ENCODE assay signal across 8 cellular contexts in the genomic region with DNA sequence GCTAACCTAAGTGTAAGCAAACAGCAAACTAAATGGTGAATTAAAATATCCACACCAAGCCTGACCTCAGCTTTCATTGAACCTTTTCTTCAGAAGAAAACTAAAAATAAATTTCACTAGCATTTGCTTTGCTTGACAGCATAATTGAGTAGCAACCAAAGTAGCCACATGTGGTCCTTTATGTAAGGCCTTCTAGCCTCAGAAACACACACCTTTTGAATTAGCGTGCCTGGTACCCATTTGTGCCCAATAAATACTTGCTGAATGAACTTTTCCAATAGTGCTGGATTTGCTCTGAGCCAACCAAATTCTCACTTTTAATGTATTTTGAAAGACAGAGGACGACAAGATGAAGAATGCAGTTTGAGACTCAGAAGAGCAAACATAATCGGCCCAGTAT. TPM values are rescaled to one million over a fixed set of nuclear protein-coding genes. Genes with fewer than 3 reads are reported as not detected.
DNase-seq lines count a peak whose midpoint lies in the region; ATAC-seq and TF ChIP-seq lines count a peak whose summit lies in the region.

No MANE protein-coding gene starts in this region.

- H3K4me3 ChIP-seq in A673 (ENCODE audit: low read depth, low read length, poor library complexity, severe bottlenecking) (peak overlapping the region; percentile 92), right lobe of liver (peak overlapping the region in 2 of 3 donors; percentile 77 to 86), uterus (peak overlapping the region; percentile 92 to 96)

- CTCF ChIA-PET in A673 (lab: Charles Lee): no interaction called here

- peaks cover 27% of the 10 kb centered on the region for H3K4me1 ChIP-seq in A673 (ENCODE audit: insufficient read depth, low read length, poor library complexity, severe bottlenecking)
- H3K4me1 ChIP-seq in right lobe of liver: peaks cover 0 to 26% (median 7%) of the 10 kb centered on the region in 4 donors
- H3K4me1 ChIP-seq in uterus: peaks cover 5 to 7% of the 10 kb centered on the region in 2 donors

- ATAC-seq in right lobe of liver: no peak
- no peak for ATAC-seq in HG03521 (IDR thresholded peaks at IDR 0.05; ENCODE audit: unreplicated experiment)

- intact Hi-C loops in A673 (cut with micrococcal nuclease; ENCODE audit: unreplicated experiment) (loop anchor here (10.0 kb wide), 1 partner anchor 720 kb away; the partner anchor contains the start of genes LMBRD2 and SKP2), right lobe of liver (cut with DNase I) (no loop called here), uterus (cut with DNase I; ENCODE audit: low total_unique reads) (no loop called here)

- H3K4me3 Mint-ChIP-seq in HFFc6: peak overlapping the region; percentile 95
- H3K4me3 Mint-ChIP-seq in activated naive CD8-positive, alpha-beta T cell treated with anti-CD3 and anti-CD28 coated beads for 36 hours: peak overlapping the region; percentile 93

- POLR2A ChIA-PET in A673 (lab: Charles Lee; ENCODE audit: low non-redundant PET): no interaction called here

- H3K36me3 Mint-ChIP-seq in HFFc6 (ENCODE audit: low read depth): peaks cover 20% of the 10 kb centered on the region
- H3K36me3 Mint-ChIP-seq in activated naive CD8-positive, alpha-beta T cell treated with anti-CD3 and anti-CD28 coated beads for 36 hours: peaks cover 10% of the 10 kb centered on the region

- peaks cover 55% of the 10 kb centered on the region for H3K4me1 Mint-ChIP-seq in HFFc6 (ENCODE audit: low read depth)
- peaks cover 36% of the 10 kb centered on the region for H3K4me1 Mint-ChIP-seq in activated naive CD8-positive, alpha-beta T cell treated with anti-CD3 and anti-CD28 coated beads for 36 hours

- TF ChIP-seq CTCF in A673 (conservative IDR thresholded peaks at IDR 0.05; ENCODE audit: low read depth, low read length) (no peak), HFFc6 (IDR thresholded peaks at IDR 0.05) (no peak), right lobe of liver (IDR thresholded peaks at IDR 0.05) (no peak), uterus (IDR thresholded peaks at IDR 0.05) (no peak)

- peaks cover 2% of the 10 kb centered on the region for H3K27me3 Mint-ChIP-seq in HFFc6 (ENCODE audit: insufficient read depth)
- no peaks in the 10 kb centered on the region for H3K27me3 Mint-ChIP-seq in activated naive CD8-positive, alpha-beta T cell treated with anti-CD3 and anti-CD28 coated beads for 36 hours

- H3K27me3 ChIP-seq in A673 (replicated peaks; ENCODE audit: insufficient read depth, low read depth, low read length, poor library complexity) (no peaks in the 10 kb centered on the region), right lobe of liver (no peaks in the 10 kb centered on the region), uterus (no peaks in the 10 kb centered on the region)

- BruUV-seq in A673 (replicated peaks; lab: Mats Ljungman, UMichigan): no TSS peak

- DNase-seq in A673 (ENCODE audit: low spot score) (peak; percentile 27), HFFc6 (no peak), right lobe of liver (no peak), uterus (no peak)
- no peak for DNase-seq in activated naive CD8-positive, alpha-beta T cell treated with anti-CD3 and anti-CD28 coated beads for 36 hours
- no peak for DNase-seq in activated CD4-positive, alpha-beta T cell treated with anti-CD3 and anti-CD28 coated beads for 1 hour
- DNase-seq in activated CD8-positive, alpha-beta memory T cell treated with anti-CD3 and anti-CD28 coated beads, Interleukin-2, amount 50 U/mL, for 4 hours: no peak

- no peaks in the 10 kb centered on the region for H3K9me3 Mint-ChIP-seq in HFFc6
- no peaks in the 10 kb centered on the region for H3K9me3 Mint-ChIP-seq in activated naive CD8-positive, alpha-beta T cell treated with anti-CD3 and anti-CD28 coated beads for 36 hours

- 28% methylated on average over 3 of the region's 3 CpGs for WGBS in right lobe of liver (ENCODE audit: insufficient coverage, low coverage, low lambda C conversion rate, missing lambda C conversion rate)

- H3K27ac ChIP-seq in A673 (ENCODE audit: low read depth, low read length, poor library complexity, severe bottlenecking): no peak overlapping the region
- no peak overlapping the region for H3K27ac ChIP-seq in right lobe of liver
- peak overlapping the region in 1 of 2 donors; percentile 97 for H3K27ac ChIP-seq in uterus

- no peak for TF ChIP-seq POLR2A in right lobe of liver (IDR thresholded peaks at IDR 0.05)
- TF ChIP-seq POLR2A in uterus (IDR thresholded peaks at IDR 0.05): no peak

- H3K9me3 ChIP-seq in A673 (ENCODE audit: low read depth, low read length, poor library complexity, severe bottlenecking): no peaks in the 10 kb centered on the region
- no peaks in the 10 kb centered on the region for H3K9me3 ChIP-seq in right lobe of liver
- H3K9me3 ChIP-seq in uterus: no peaks in the 10 kb centered on the region

- peaks cover 3% of the 10 kb centered on the region for H3K36me3 ChIP-seq in A673 (ENCODE audit: insufficient read depth, low read length, poor library complexity, severe bottlenecking)
- no peaks in the 10 kb centered on the region for H3K36me3 ChIP-seq in right lobe of liver
- H3K36me3 ChIP-seq in uterus: no peaks in the 10 kb centered on the region

- peak overlapping the region; percentile 98 for H3K27ac Mint-ChIP-seq in HFFc6
- H3K27ac Mint-ChIP-seq in activated naive CD8-positive, alpha-beta T cell treated with anti-CD3 and anti-CD28 coated beads for 36 hours: peak overlapping the region; percentile 94

RNA-seq across cellular contexts. Expression of gene NIPBL, which starts 2.1 kb away (rescaled TPM):
- 69.5 and 79.6 TPM in 2 replicates for total RNA-seq in A673 (2021)
- 10 to 100 TPM; 31.6 to 35.7 (median 32.6) TPM for total RNA-seq in HFFc6 (2021; fragmentation: NEBNext Ultra II Directional; extraction: Animal tissue kit (Norgen Biotek cat#: 25700))
- total RNA-seq in activated naive CD8-positive, alpha-beta T cell treated with anti-CD3 and anti-CD28 coated beads for 36 hours: 10 to 100 TPM; 39.8 to 42.1 TPM
- 10 to 100 TPM; 16.0 to 29.2 (median 24.6) TPM for total RNA-seq in right lobe of liver
- 100 to 1,000 TPM in 1 of 4 donors, 10 to 100 TPM in 3; 49.7 to 108 (median 72.4) TPM for total RNA-seq in uterus
